In genomic region chr6:139431602-139431956, GRCh38 we compare ENCODE assay signal across 9 cellular contexts.
"Had no signal": no experiment of that assay in that cellular context is flagged by ENCODE, and none has a peak within 500 bp of the region (broad histone marks: within the 10 kb centered on the region; RNA-seq: fewer than 3 reads in every experiment).

No MANE protein-coding gene starts in this region.

- ATAC-seq: HCT116 had no signal

- H3K9me3 Mint-ChIP-seq: HFFc6 had no signal

- H3K4me3 Mint-ChIP-seq: HFFc6 had no signal

- H3K27ac ChIP-seq: GM23248 had no signal

- H3K36me3 ChIP-seq: HAP-1 had no signal

- H3K9me3 ChIP-seq: HAP-1 had no signal

- FAIRE-seq: HTR-8/SVneo had no signal

- H3K27me3 Mint-ChIP-seq: IgD-negative memory B cell had no signal

- H3K4me3 ChIP-seq: GM23248, HAP-1 had no signal

- H3K27ac Mint-ChIP-seq: HFFc6, IgD-negative memory B cell had no signal

- H3K9ac ChIP-seq: GM23248 had no signal

- H3K4me1 ChIP-seq: HAP-1 had no signal

- H2AFZ ChIP-seq: GM23248 had no signal

- DNase-seq: GM23248, GOT3, H7, HFFc6, KG1 had no signal
